1 cellular context compared by ENCODE assay signal in the genomic region with DNA sequence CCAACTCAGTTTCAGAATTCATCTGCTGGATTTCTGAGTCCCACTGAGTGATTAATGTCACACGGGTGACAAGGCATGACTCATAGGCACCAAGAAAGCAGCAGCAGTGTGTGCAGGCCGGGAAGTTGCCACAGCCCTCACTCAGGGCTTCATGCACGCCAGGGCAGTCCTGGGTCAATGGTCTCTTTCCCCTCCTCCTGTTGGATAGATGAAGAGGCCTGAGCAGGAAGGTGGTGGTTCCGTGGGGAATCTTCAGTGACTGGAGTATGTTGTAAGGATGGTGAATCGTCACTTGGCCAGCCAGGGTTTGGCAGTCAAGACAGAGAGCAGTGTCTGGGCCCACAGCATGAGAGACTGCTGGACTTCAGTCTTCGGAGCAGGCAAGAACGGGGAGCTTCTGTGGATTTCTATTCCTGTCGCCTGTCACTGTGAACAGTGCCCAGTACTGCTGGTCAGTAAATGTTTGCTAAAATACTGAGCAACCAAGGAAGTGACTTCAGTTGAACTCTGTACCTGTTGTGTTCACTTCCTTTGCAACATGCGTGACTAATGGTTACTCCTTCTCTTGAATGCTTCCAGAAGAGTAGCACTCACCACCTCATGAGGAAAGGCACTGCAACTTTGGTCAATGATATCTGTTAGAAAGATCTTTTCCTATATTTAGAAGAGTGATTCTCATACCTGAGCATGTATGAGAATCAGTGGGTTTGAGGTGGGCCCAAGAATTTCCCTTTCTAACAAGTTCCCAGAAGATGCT.
TF ChIP-seq lines count a peak whose summit lies in the region.

No MANE protein-coding gene starts in this region.

TF ChIP-seq in K562, 482 proteins besides CTCF, POLR2A, EP300 and RAD21 (continued from another document and continues in another):
- TF ChIP-seq, protein P1, sequence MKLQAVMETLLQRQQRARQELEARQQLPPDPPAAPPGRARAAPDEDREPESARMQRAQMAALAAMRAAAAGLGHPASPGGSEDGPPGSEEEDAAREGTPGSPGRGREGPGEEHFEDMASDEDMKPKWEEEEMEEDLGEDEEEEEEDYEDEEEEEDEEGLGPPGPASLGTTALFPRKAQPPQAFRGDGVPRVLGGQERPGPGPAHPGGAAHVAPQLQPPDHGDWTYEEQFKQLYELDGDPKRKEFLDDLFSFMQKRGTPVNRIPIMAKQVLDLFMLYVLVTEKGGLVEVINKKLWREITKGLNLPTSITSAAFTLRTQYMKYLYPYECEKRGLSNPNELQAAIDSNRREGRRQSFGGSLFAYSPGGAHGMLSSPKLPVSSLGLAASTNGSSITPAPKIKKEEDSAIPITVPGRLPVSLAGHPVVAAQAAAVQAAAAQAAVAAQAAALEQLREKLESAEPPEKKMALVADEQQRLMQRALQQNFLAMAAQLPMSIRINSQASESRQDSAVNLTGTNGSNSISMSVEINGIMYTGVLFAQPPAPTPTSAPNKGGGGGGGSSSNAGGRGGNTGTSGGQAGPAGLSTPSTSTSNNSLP (IDR thresholded peaks at IDR 0.05; ENCODE audit: borderline replicate concordance, low read depth, low read length), result peak; percentile 22; the same call in 1 of the 2 replicates
- TF ChIP-seq, protein P2, sequence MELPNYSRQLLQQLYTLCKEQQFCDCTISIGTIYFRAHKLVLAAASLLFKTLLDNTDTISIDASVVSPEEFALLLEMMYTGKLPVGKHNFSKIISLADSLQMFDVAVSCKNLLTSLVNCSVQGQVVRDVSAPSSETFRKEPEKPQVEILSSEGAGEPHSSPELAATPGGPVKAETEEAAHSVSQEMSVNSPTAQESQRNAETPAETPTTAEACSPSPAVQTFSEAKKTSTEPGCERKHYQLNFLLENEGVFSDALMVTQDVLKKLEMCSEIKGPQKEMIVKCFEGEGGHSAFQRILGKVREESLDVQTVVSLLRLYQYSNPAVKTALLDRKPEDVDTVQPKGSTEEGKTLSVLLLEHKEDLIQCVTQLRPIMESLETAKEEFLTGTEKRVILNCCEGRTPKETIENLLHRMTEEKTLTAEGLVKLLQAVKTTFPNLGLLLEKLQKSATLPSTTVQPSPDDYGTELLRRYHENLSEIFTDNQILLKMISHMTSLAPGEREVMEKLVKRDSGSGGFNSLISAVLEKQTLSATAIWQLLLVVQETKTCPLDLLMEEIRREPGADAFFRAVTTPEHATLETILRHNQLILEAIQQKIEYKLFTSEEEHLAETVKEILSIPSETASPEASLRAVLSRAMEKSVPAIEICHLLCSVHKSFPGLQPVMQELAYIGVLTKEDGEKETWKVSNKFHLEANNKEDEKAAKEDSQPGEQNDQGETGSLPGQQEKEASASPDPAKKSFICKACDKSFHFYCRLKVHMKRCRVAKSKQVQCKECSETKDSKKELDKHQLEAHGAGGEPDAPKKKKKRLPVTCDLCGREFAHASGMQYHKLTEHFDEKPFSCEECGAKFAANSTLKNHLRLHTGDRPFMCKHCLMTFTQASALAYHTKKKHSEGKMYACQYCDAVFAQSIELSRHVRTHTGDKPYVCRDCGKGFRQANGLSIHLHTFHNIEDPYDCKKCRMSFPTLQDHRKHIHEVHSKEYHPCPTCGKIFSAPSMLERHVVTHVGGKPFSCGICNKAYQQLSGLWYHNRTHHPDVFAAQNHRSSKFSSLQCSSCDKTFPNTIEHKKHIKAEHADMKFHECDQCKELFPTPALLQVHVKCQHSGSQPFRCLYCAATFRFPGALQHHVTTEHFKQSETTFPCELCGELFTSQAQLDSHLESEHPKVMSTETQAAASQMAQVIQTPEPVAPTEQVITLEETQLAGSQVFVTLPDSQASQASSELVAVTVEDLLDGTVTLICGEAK (IDR thresholded peaks at IDR 0.05), result 0 out of 2 replicates have a peak, but pooled peaks have one; percentile 40
- TF ChIP-seq, protein P2 (CRISPR knock-in tag; IDR thresholded peaks at IDR 0.05), result no peak
- TF ChIP-seq RBFOX2 (IDR thresholded peaks at IDR 0.05; ENCODE audit: low read depth, low read length) (peak; percentile 82), BRD9 (IDR thresholded peaks at IDR 0.05; ENCODE audit: low read depth, partially characterized antibody) (peak; percentile 68), ZNF239 (CRISPR knock-in tag; IDR thresholded peaks at IDR 0.05) (no peak), ZNF778 (CRISPR knock-in tag; IDR thresholded peaks at IDR 0.05) (no peak), NEUROD1 (IDR thresholded peaks at IDR 0.05; ENCODE audit: borderline replicate concordance, low read depth, low read length, partially characterized antibody) (peak; percentile 70), ZNF274 (IDR thresholded peaks at IDR 0.05; ENCODE audit: borderline replicate concordance, low read depth, low read length) (no peak), DACH1 (IDR thresholded peaks at IDR 0.05; ENCODE audit: partially characterized antibody) (no peak), KDM4B (IDR thresholded peaks at IDR 0.05; ENCODE audit: borderline replicate concordance in 2 of 2, low read depth in 1 of 2) (peak in 1 of 2 experiments; percentile 39; a peak in 1 of 4 replicates), FOS (IDR thresholded peaks at IDR 0.05; ENCODE audit: extremely low read depth, insufficient read length) (peak; percentile 79), HDAC8 (tag; IDR thresholded peaks at IDR 0.05) (0 out of 2 replicates have a peak, but pooled peaks have one; percentile 66), KLF16 (IDR thresholded peaks at IDR 0.05) (no peak), NR2C1 (IDR thresholded peaks at IDR 0.05) (0 out of 2 replicates have a peak, but pooled peaks have one; percentile 22), NR2C1 (tag; IDR thresholded peaks at IDR 0.05) (no peak), JUNB (CRISPR knock-in tag; conservative IDR thresholded peaks at IDR 0.05) (peak; percentile 91), ZNF507 (tag; conservative IDR thresholded peaks at IDR 0.05) (no peak), TEAD4 (IDR thresholded peaks at IDR 0.05; ENCODE audit: low read length) (peak; percentile 74), TEAD4 (CRISPR knock-in tag; IDR thresholded peaks at IDR 0.05; ENCODE audit: borderline replicate concordance) (no peak)
- TF ChIP-seq, protein P3, sequence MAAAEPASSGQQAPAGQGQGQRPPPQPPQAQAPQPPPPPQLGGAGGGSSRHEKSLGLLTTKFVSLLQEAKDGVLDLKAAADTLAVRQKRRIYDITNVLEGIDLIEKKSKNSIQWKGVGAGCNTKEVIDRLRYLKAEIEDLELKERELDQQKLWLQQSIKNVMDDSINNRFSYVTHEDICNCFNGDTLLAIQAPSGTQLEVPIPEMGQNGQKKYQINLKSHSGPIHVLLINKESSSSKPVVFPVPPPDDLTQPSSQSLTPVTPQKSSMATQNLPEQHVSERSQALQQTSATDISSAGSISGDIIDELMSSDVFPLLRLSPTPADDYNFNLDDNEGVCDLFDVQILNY (CRISPR knock-in tag; IDR thresholded peaks at IDR 0.05), result no peak
- TF ChIP-seq, protein P4, sequence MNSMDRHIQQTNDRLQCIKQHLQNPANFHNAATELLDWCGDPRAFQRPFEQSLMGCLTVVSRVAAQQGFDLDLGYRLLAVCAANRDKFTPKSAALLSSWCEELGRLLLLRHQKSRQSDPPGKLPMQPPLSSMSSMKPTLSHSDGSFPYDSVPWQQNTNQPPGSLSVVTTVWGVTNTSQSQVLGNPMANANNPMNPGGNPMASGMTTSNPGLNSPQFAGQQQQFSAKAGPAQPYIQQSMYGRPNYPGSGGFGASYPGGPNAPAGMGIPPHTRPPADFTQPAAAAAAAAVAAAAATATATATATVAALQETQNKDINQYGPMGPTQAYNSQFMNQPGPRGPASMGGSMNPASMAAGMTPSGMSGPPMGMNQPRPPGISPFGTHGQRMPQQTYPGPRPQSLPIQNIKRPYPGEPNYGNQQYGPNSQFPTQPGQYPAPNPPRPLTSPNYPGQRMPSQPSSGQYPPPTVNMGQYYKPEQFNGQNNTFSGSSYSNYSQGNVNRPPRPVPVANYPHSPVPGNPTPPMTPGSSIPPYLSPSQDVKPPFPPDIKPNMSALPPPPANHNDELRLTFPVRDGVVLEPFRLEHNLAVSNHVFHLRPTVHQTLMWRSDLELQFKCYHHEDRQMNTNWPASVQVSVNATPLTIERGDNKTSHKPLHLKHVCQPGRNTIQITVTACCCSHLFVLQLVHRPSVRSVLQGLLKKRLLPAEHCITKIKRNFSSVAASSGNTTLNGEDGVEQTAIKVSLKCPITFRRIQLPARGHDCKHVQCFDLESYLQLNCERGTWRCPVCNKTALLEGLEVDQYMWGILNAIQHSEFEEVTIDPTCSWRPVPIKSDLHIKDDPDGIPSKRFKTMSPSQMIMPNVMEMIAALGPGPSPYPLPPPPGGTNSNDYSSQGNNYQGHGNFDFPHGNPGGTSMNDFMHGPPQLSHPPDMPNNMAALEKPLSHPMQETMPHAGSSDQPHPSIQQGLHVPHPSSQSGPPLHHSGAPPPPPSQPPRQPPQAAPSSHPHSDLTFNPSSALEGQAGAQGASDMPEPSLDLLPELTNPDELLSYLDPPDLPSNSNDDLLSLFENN (IDR thresholded peaks at IDR 0.05; ENCODE audit: low read depth in 2 of 2, low read length in 2 of 2), result peak in 1 of 2 experiments; percentile 66; a peak in 1 of 4 replicates
- TF ChIP-seq, protein P5, sequence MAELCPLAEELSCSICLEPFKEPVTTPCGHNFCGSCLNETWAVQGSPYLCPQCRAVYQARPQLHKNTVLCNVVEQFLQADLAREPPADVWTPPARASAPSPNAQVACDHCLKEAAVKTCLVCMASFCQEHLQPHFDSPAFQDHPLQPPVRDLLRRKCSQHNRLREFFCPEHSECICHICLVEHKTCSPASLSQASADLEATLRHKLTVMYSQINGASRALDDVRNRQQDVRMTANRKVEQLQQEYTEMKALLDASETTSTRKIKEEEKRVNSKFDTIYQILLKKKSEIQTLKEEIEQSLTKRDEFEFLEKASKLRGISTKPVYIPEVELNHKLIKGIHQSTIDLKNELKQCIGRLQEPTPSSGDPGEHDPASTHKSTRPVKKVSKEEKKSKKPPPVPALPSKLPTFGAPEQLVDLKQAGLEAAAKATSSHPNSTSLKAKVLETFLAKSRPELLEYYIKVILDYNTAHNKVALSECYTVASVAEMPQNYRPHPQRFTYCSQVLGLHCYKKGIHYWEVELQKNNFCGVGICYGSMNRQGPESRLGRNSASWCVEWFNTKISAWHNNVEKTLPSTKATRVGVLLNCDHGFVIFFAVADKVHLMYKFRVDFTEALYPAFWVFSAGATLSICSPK (IDR thresholded peaks at IDR 0.05; ENCODE audit: borderline replicate concordance), result no peak
- TF ChIP-seq, protein P6, sequence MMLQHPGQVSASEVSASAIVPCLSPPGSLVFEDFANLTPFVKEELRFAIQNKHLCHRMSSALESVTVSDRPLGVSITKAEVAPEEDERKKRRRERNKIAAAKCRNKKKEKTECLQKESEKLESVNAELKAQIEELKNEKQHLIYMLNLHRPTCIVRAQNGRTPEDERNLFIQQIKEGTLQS (IDR thresholded peaks at IDR 0.05), result peak; percentile 98
- TF ChIP-seq, protein P6 (CRISPR knock-in tag; conservative IDR thresholded peaks at IDR 0.05), result peak; percentile 96
- TF ChIP-seq, protein P7, sequence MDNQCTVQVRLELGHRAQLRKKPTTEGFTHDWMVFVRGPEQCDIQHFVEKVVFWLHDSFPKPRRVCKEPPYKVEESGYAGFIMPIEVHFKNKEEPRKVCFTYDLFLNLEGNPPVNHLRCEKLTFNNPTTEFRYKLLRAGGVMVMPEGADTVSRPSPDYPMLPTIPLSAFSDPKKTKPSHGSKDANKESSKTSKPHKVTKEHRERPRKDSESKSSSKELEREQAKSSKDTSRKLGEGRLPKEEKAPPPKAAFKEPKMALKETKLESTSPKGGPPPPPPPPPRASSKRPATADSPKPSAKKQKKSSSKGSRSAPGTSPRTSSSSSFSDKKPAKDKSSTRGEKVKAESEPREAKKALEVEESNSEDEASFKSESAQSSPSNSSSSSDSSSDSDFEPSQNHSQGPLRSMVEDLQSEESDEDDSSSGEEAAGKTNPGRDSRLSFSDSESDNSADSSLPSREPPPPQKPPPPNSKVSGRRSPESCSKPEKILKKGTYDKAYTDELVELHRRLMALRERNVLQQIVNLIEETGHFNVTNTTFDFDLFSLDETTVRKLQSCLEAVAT (IDR thresholded peaks at IDR 0.05), result peak; percentile 98 to 99
